In genomic region chr15:51131596-51132290, GRCh38 we compare ENCODE assay signal across 37 cellular contexts. TPM values are rescaled to one million over a fixed set of nuclear protein-coding genes. Genes with fewer than 3 reads are reported as not detected.
DNase-seq lines count a peak whose midpoint lies in the region; ATAC-seq and TF ChIP-seq lines count a peak whose summit lies in the region.
"Had no signal": no experiment of that assay in that cellular context is flagged by ENCODE, and none has a peak within 500 bp of the region (broad histone marks: within the 10 kb centered on the region; RNA-seq: fewer than 3 reads in every experiment).

No MANE protein-coding gene starts in this region.

- TF ChIP-seq CTCF in MCF 10A (IDR thresholded peaks at IDR 0.05; ENCODE audit: unreplicated experiment) (no peak), breast epithelium (IDR thresholded peaks at IDR 0.05) (no peak), hepatocyte (IDR thresholded peaks at IDR 0.05; ENCODE audit: poor library complexity) (no peak), transverse colon (IDR thresholded peaks at IDR 0.05) (no peak)

- in situ Hi-C loops in transverse colon (cut with MboI; ENCODE audit: low pct_ligation_motif_present in 1 of 4, low pct_unique_long_range_greater_than_20kb in 1 of 4, low sequenced_read_pairs in 3 of 4): loop anchor here in 1 of 4 donors (25.0 kb wide), 1 partner anchor 94 kb away; no protein-coding TSS in a partner anchor

- H3K4me1 ChIP-seq in breast epithelium (peaks cover 0 to 5% of the 10 kb centered on the region in 2 donors), SJSA1 (replicated peaks) (peaks cover 17% of the 10 kb centered on the region), hepatocyte (ENCODE audit: insufficient read depth) (peaks cover 12% of the 10 kb centered on the region), transverse colon (peaks cover 0 to 38% (median 19%) of the 10 kb centered on the region in 4 donors)
- H3K4me1 ChIP-seq: prostate gland, sigmoid colon had no signal

- H3K27me3 ChIP-seq in breast epithelium (no peaks in the 10 kb centered on the region), SJSA1 (replicated peaks) (no peaks in the 10 kb centered on the region), hepatocyte (no peaks in the 10 kb centered on the region), transverse colon (no peaks in the 10 kb centered on the region)
- H3K27me3 ChIP-seq: adrenal gland, sigmoid colon had no signal

- no peak for DNase-seq in MCF 10A (ENCODE audit: unreplicated experiment)
- no peak for DNase-seq in breast epithelium (ENCODE audit: low spot score in 2 of 2)
- DNase-seq in SJSA1 (ENCODE audit: low read depth in 1 of 2, low spot score in 2 of 2): no peak
- DNase-seq in hepatocyte (ENCODE audit: low spot score): no peak
- no peak for DNase-seq in transverse colon
- no peak for DNase-seq in activated CD8-positive, alpha-beta memory T cell treated with anti-CD3 and anti-CD28 coated beads, Interleukin-2, amount 10 ng/mL, durations not matched to agents 7 days and 5 days
- no peak for DNase-seq in activated CD4-positive, alpha-beta memory T cell treated with anti-CD3 and anti-CD28 coated beads, Interleukin-2, amount 10 ng/mL, durations not matched to agents 7 days and 5 days
- DNase-seq: activated CD4-positive, alpha-beta memory T cell treated with anti-CD3 and anti-CD28 coated beads for 36 hours; activated CD4-positive, alpha-beta T cell treated with anti-CD3 and anti-CD28 coated beads for 1 hour; activated CD8-positive, alpha-beta memory T cell treated with anti-CD3 and anti-CD28 coated beads, Interleukin-2, amount 50 U/mL, for 48 hours; activated naive CD4-positive, alpha-beta T cell treated with anti-CD3 and anti-CD28 coated beads for 36 hours; AML-193; CD4-positive, alpha-beta T cell; DMS79 treated with DMSO at 0.1 percent for 48 hours; effector CD8-positive, alpha-beta T cell; glutamatergic neuron; GOT3; islet precursor cell; left ventricle myocardium inferior; MV-4-11; NCI-H1436 treated with DMSO at 0.1 percent for 48 hours; NCI-H2081 treated with DMSO at 0.1 percent for 48 hours; NCI-H2227 treated with DMSO at 0.1 percent for 48 hours; NCI-H526 treated with DMSO at 0.1 percent for 48 hours; NK-92 treated with Interleukin-12 subunit alpha and Interleukin-12 subunit beta, amount 100 ng/mL, for 24 hours; PC-3; Right ventricle myocardium superior; sigmoid colon had no signal

- no peak overlapping the region for H2AFZ ChIP-seq in hepatocyte

- peak overlapping the region; percentile 77 for H3K27ac Mint-ChIP-seq in MCF 10A (ENCODE audit: low read depth, unreplicated experiment)
- H3K27ac Mint-ChIP-seq in activated CD8-positive, alpha-beta memory T cell treated with anti-CD3 and anti-CD28 coated beads, Interleukin-2, amount 10 ng/mL, durations not matched to agents 7 days and 5 days: no peak overlapping the region
- no peak overlapping the region for H3K27ac Mint-ChIP-seq in stimulated activated memory B cell treated with anti-CD40 and anti-IgM and Interleukin-4, amounts not matched to agents 10 μg/mL and 1 μg/mL and 100 μg/mL, for 72 hours
- H3K27ac Mint-ChIP-seq in activated CD4-positive, alpha-beta memory T cell treated with anti-CD3 and anti-CD28 coated beads, Interleukin-2, amount 10 ng/mL, durations not matched to agents 7 days and 5 days: no peak overlapping the region
- H3K27ac Mint-ChIP-seq: activated CD4-positive, alpha-beta memory T cell treated with anti-CD3 and anti-CD28 coated beads for 36 hours; activated naive CD4-positive, alpha-beta T cell treated with anti-CD3 and anti-CD28 coated beads for 36 hours; activated T-helper 1 cell treated with anti-CD3 and anti-CD28 coated beads, Interleukin-12 subunit alpha, Interleukin-12 subunit beta, Interleukin-2, Interleukin-4 antibody, amounts not matched to agents 30 ng/mL and 10 ng/mL and 1 ng/mL, durations not matched to agents 14 hours and 24 hours and 36 hours; CD4-positive, alpha-beta T cell; stimulated activated effector memory CD8-positive, alpha-beta T cell treated with anti-CD3 and anti-CD28 coated beads, Interleukin-12 subunit alpha, Interleukin-12 subunit beta, amount 100 ng/mL, for 72 hours; T-helper 2 cell treated with Interferon-gamma antibody and Interleukin-4, amounts not matched to agents 5 μg/mL and 100 μg/mL, for 36 hours had no signal

- no peaks in the 10 kb centered on the region for H3K9me3 Mint-ChIP-seq in MCF 10A (ENCODE audit: unreplicated experiment)
- H3K9me3 Mint-ChIP-seq in activated CD8-positive, alpha-beta memory T cell treated with anti-CD3 and anti-CD28 coated beads, Interleukin-2, amount 10 ng/mL, durations not matched to agents 7 days and 5 days (ENCODE audit: low read depth): no peaks in the 10 kb centered on the region
- no peaks in the 10 kb centered on the region for H3K9me3 Mint-ChIP-seq in stimulated activated memory B cell treated with anti-CD40 and anti-IgM and Interleukin-4, amounts not matched to agents 10 μg/mL and 1 μg/mL and 100 μg/mL, for 72 hours
- no peaks in the 10 kb centered on the region for H3K9me3 Mint-ChIP-seq in activated CD4-positive, alpha-beta memory T cell treated with anti-CD3 and anti-CD28 coated beads, Interleukin-2, amount 10 ng/mL, durations not matched to agents 7 days and 5 days
- H3K9me3 Mint-ChIP-seq: activated CD4-positive, alpha-beta memory T cell treated with anti-CD3 and anti-CD28 coated beads for 36 hours; activated naive CD4-positive, alpha-beta T cell treated with anti-CD3 and anti-CD28 coated beads for 36 hours; activated T-helper 1 cell treated with anti-CD3 and anti-CD28 coated beads, Interleukin-12 subunit alpha, Interleukin-12 subunit beta, Interleukin-2, Interleukin-4 antibody, amounts not matched to agents 30 ng/mL and 10 ng/mL and 1 ng/mL, durations not matched to agents 14 hours and 24 hours and 36 hours; CD4-positive, alpha-beta T cell; stimulated activated effector memory CD8-positive, alpha-beta T cell treated with anti-CD3 and anti-CD28 coated beads, Interleukin-12 subunit alpha, Interleukin-12 subunit beta, amount 100 ng/mL, for 72 hours; T-helper 2 cell treated with Interferon-gamma antibody and Interleukin-4, amounts not matched to agents 5 μg/mL and 100 μg/mL, for 36 hours had no signal

- WGBS in hepatocyte (ENCODE audit: low lambda C conversion rate, missing lambda C conversion rate): 83% methylated on average over 4 of the region's 4 CpGs
- WGBS in transverse colon (ENCODE audit: low coverage in 1 of 2), 2 donors: 67 to 77% methylated on average over 3 to 4 of the region's 4 CpGs

- H3K4me1 Mint-ChIP-seq in MCF 10A (ENCODE audit: insufficient read depth, unreplicated experiment): peaks cover 47% of the 10 kb centered on the region
- H3K4me1 Mint-ChIP-seq in activated CD8-positive, alpha-beta memory T cell treated with anti-CD3 and anti-CD28 coated beads, Interleukin-2, amount 10 ng/mL, durations not matched to agents 7 days and 5 days: peaks cover 7% of the 10 kb centered on the region
- peaks cover under 1% of the 10 kb centered on the region for H3K4me1 Mint-ChIP-seq in stimulated activated memory B cell treated with anti-CD40 and anti-IgM and Interleukin-4, amounts not matched to agents 10 μg/mL and 1 μg/mL and 100 μg/mL, for 72 hours
- peaks cover 2% of the 10 kb centered on the region for H3K4me1 Mint-ChIP-seq in activated CD4-positive, alpha-beta memory T cell treated with anti-CD3 and anti-CD28 coated beads, Interleukin-2, amount 10 ng/mL, durations not matched to agents 7 days and 5 days

- no peak for ATAC-seq in activated CD8-positive, alpha-beta memory T cell treated with anti-CD3 and anti-CD28 coated beads, Interleukin-2, amount 10 ng/mL, durations not matched to agents 7 days and 5 days
- no peak for ATAC-seq in stimulated activated memory B cell treated with anti-CD40 and anti-IgM and Interleukin-4, amounts not matched to agents 10 μg/mL and 1 μg/mL and 100 μg/mL, for 72 hours
- ATAC-seq: stimulated activated effector memory CD8-positive, alpha-beta T cell treated with anti-CD3 and anti-CD28 coated beads, Interleukin-12 subunit alpha, Interleukin-12 subunit beta, amount 100 ng/mL, for 72 hours had no signal

- H3K79me2 ChIP-seq in hepatocyte: no peaks in the 10 kb centered on the region

- H3K9me2 ChIP-seq in hepatocyte (replicated peaks; ENCODE audit: insufficient read depth): no peaks in the 10 kb centered on the region

- BruUV-seq in MCF 10A (replicated peaks; lab: Mats Ljungman, UMichigan): no TSS peak

- H3K36me3 Mint-ChIP-seq in MCF 10A (ENCODE audit: insufficient read depth, unreplicated experiment): peaks cover 4% of the 10 kb centered on the region
- H3K36me3 Mint-ChIP-seq in activated CD8-positive, alpha-beta memory T cell treated with anti-CD3 and anti-CD28 coated beads, Interleukin-2, amount 10 ng/mL, durations not matched to agents 7 days and 5 days: no peaks in the 10 kb centered on the region
- H3K36me3 Mint-ChIP-seq in stimulated activated memory B cell treated with anti-CD40 and anti-IgM and Interleukin-4, amounts not matched to agents 10 μg/mL and 1 μg/mL and 100 μg/mL, for 72 hours: no peaks in the 10 kb centered on the region
- H3K36me3 Mint-ChIP-seq in activated CD4-positive, alpha-beta memory T cell treated with anti-CD3 and anti-CD28 coated beads, Interleukin-2, amount 10 ng/mL, durations not matched to agents 7 days and 5 days (ENCODE audit: low read depth): no peaks in the 10 kb centered on the region
- H3K36me3 Mint-ChIP-seq: activated CD4-positive, alpha-beta memory T cell treated with anti-CD3 and anti-CD28 coated beads for 36 hours; stimulated activated effector memory CD8-positive, alpha-beta T cell treated with anti-CD3 and anti-CD28 coated beads, Interleukin-12 subunit alpha, Interleukin-12 subunit beta, amount 100 ng/mL, for 72 hours had no signal

- no peak overlapping the region for H3K4me2 ChIP-seq in hepatocyte
- H3K4me2 ChIP-seq: KMS-11 had no signal

- no peaks in the 10 kb centered on the region for H4K20me1 ChIP-seq in hepatocyte (ENCODE audit: insufficient read depth, poor library complexity, severe bottlenecking)

- no peaks in the 10 kb centered on the region for H3K27me3 Mint-ChIP-seq in MCF 10A (ENCODE audit: insufficient read depth, unreplicated experiment)
- H3K27me3 Mint-ChIP-seq in activated CD8-positive, alpha-beta memory T cell treated with anti-CD3 and anti-CD28 coated beads, Interleukin-2, amount 10 ng/mL, durations not matched to agents 7 days and 5 days: peaks cover 15% of the 10 kb centered on the region
- H3K27me3 Mint-ChIP-seq in stimulated activated memory B cell treated with anti-CD40 and anti-IgM and Interleukin-4, amounts not matched to agents 10 μg/mL and 1 μg/mL and 100 μg/mL, for 72 hours: peaks cover 13% of the 10 kb centered on the region
- H3K27me3 Mint-ChIP-seq in activated CD4-positive, alpha-beta memory T cell treated with anti-CD3 and anti-CD28 coated beads, Interleukin-2, amount 10 ng/mL, durations not matched to agents 7 days and 5 days: peaks cover 11% of the 10 kb centered on the region

- CTCF ChIA-PET in MCF 10A (lab: Yijun Ruan, JAX): interaction anchor here (0.5 to 3.1 kb wide), 14 partner anchors 10 to 1036 kb away, joined by 3 to 31 read pairs (median 4); no protein-coding TSS in a partner anchor
- CTCF ChIA-PET in activated CD8-positive, alpha-beta memory T cell treated with anti-CD3 and anti-CD28 coated beads, Interleukin-2, amount 10 ng/mL, durations not matched to agents 7 days and 5 days (lab: Charles Lee): no interaction called here
- CTCF ChIA-PET in activated CD4-positive, alpha-beta memory T cell treated with anti-CD3 and anti-CD28 coated beads, Interleukin-2, amount 10 ng/mL, durations not matched to agents 7 days and 5 days (lab: Charles Lee): interaction anchor here (1.7 kb wide), 1 partner anchor 31 kb away, joined by 6 read pairs; no protein-coding TSS in a partner anchor

- no peaks in the 10 kb centered on the region for H3K36me3 ChIP-seq in breast epithelium
- H3K36me3 ChIP-seq in SJSA1: no peaks in the 10 kb centered on the region
- no peaks in the 10 kb centered on the region for H3K36me3 ChIP-seq in hepatocyte (replicated peaks; ENCODE audit: insufficient read depth, low read depth)
- H3K36me3 ChIP-seq in transverse colon: no peaks in the 10 kb centered on the region
- H3K36me3 ChIP-seq: adrenal gland, left ventricle myocardium inferior, prostate gland, sigmoid colon had no signal

- intact Hi-C loops in MCF 10A (cut with micrococcal nuclease) (no loop called here), breast epithelium (cut with DNase I; ENCODE audit: low total_unique reads) (no loop called here), transverse colon (cut with DNase I; ENCODE audit: low total_unique reads) (loop anchor here (10.0 kb wide), 1 partner anchor 57 kb away; no protein-coding TSS in a partner anchor)

- POLR2A ChIA-PET in MCF 10A (lab: Yijun Ruan, JAX): interaction anchor here (0.6 to 1.6 kb wide), 5 partner anchors 11 to 429 kb away, joined by 3 to 9 read pairs (median 4); no protein-coding TSS in a partner anchor
- POLR2A ChIA-PET in activated CD4-positive, alpha-beta memory T cell treated with anti-CD3 and anti-CD28 coated beads, Interleukin-2, amount 10 ng/mL, durations not matched to agents 7 days and 5 days (lab: Charles Lee): interaction anchor here (1.4 kb wide), 1 partner anchor 10 kb away, joined by 3 read pairs; no protein-coding TSS in a partner anchor

- H3K9me3 ChIP-seq in breast epithelium (no peaks in the 10 kb centered on the region), SJSA1 (replicated peaks) (no peaks in the 10 kb centered on the region), hepatocyte (ENCODE audit: low read depth) (no peaks in the 10 kb centered on the region), transverse colon (no peaks in the 10 kb centered on the region)
- H3K9me3 ChIP-seq: adrenal gland, left ventricle myocardium inferior, prostate gland, sigmoid colon had no signal

- no peak overlapping the region for H3K4me3 Mint-ChIP-seq in MCF 10A (ENCODE audit: unreplicated experiment)
- H3K4me3 Mint-ChIP-seq in activated CD8-positive, alpha-beta memory T cell treated with anti-CD3 and anti-CD28 coated beads, Interleukin-2, amount 10 ng/mL, durations not matched to agents 7 days and 5 days: no peak overlapping the region
- H3K4me3 Mint-ChIP-seq in stimulated activated memory B cell treated with anti-CD40 and anti-IgM and Interleukin-4, amounts not matched to agents 10 μg/mL and 1 μg/mL and 100 μg/mL, for 72 hours: no peak overlapping the region
- H3K4me3 Mint-ChIP-seq in activated CD4-positive, alpha-beta memory T cell treated with anti-CD3 and anti-CD28 coated beads, Interleukin-2, amount 10 ng/mL, durations not matched to agents 7 days and 5 days: no peak overlapping the region
- H3K4me3 Mint-ChIP-seq: activated CD4-positive, alpha-beta memory T cell treated with anti-CD3 and anti-CD28 coated beads for 36 hours; activated naive CD4-positive, alpha-beta T cell treated with anti-CD3 and anti-CD28 coated beads for 36 hours; activated T-helper 1 cell treated with anti-CD3 and anti-CD28 coated beads, Interleukin-12 subunit alpha, Interleukin-12 subunit beta, Interleukin-2, Interleukin-4 antibody, amounts not matched to agents 30 ng/mL and 10 ng/mL and 1 ng/mL, durations not matched to agents 14 hours and 24 hours and 36 hours; CD4-positive, alpha-beta T cell; stimulated activated effector memory CD8-positive, alpha-beta T cell treated with anti-CD3 and anti-CD28 coated beads, Interleukin-12 subunit alpha, Interleukin-12 subunit beta, amount 100 ng/mL, for 72 hours; T-helper 2 cell treated with Interferon-gamma antibody and Interleukin-4, amounts not matched to agents 5 μg/mL and 100 μg/mL, for 36 hours had no signal

- TF ChIP-seq POLR2A in breast epithelium (IDR thresholded peaks at IDR 0.05): no peak
- TF ChIP-seq POLR2A in transverse colon (IDR thresholded peaks at IDR 0.05): no peak

- no peak for TF ChIP-seq EP300 in transverse colon (IDR thresholded peaks at IDR 0.05; ENCODE audit: low read depth)

- H3K4me3 ChIP-seq in breast epithelium (no peak overlapping the region), SJSA1 (no peak overlapping the region), hepatocyte (no peak overlapping the region), transverse colon (no peak overlapping the region)
- H3K4me3 ChIP-seq: adrenal gland, left ventricle myocardium inferior, prostate gland, sigmoid colon had no signal

- H3K27ac ChIP-seq in breast epithelium: no peak overlapping the region
- H3K27ac ChIP-seq in SJSA1: peak overlapping the region; percentile 67
- H3K27ac ChIP-seq in hepatocyte: peak overlapping the region; percentile 72
- peak overlapping the region; percentile 31 to 54 (median 46) for H3K27ac ChIP-seq in transverse colon
- H3K27ac ChIP-seq: 22Rv1, epithelial cell of prostate, KMS-11, left ventricle myocardium inferior, prostate gland had no signal

RNA-seq across cellular contexts. Expression of gene TNFAIP8L3, which starts 37.0 kb away (rescaled TPM):
- 2.6 and 4.2 TPM in 2 replicates for total RNA-seq in MCF 10A (2022)
- 1 to 10 TPM; 2.5 to 4.3 (median 4.0) TPM for total RNA-seq in breast epithelium
- total RNA-seq in SJSA1 (2014; rRNA removed; shearing (Covaris generic)): 0.13 TPM in 1 of 2 replicates, not detected in the other
- total RNA-seq in hepatocyte: 1.7 and 2.4 TPM in 2 replicates
- polyA plus RNA-seq in hepatocyte: 0.91 and 3.4 TPM in 2 replicates
- 10 to 100 TPM in 1 of 4 donors, 1 to 10 TPM in 3; 6.8 to 35.5 (median 8.6) TPM for total RNA-seq in transverse colon
- 1 to 10 TPM in 1 of 2 experiments, not detected in 1; 4.1 TPM for total RNA-seq in activated CD8-positive, alpha-beta memory T cell treated with anti-CD3 and anti-CD28 coated beads, Interleukin-2, amount 10 ng/mL, durations not matched to agents 7 days and 5 days
- total RNA-seq in activated CD4-positive, alpha-beta memory T cell treated with anti-CD3 and anti-CD28 coated beads, Interleukin-2, amount 10 ng/mL, durations not matched to agents 7 days and 5 days: under 1 TPM in 1 of 2 experiments, not detected in 1; 0.13 TPM
- total RNA-seq: activated naive CD4-positive, alpha-beta T cell treated with anti-CD3 and anti-CD28 coated beads for 36 hours; CD4-positive, alpha-beta T cell; PC-3 had no signal

Comparison
In these comparisons a context has a peak if more than half of its experiments do, and no peak if none do; other contexts are left out.
1. H3K27ac ChIP-seq: peak in SJSA1 (single experiment), hepatocyte (single experiment) and transverse colon (4 of 4); none in breast epithelium (0 of 2).